ENCODE assay signal across 8 cellular contexts in the genomic region with DNA sequence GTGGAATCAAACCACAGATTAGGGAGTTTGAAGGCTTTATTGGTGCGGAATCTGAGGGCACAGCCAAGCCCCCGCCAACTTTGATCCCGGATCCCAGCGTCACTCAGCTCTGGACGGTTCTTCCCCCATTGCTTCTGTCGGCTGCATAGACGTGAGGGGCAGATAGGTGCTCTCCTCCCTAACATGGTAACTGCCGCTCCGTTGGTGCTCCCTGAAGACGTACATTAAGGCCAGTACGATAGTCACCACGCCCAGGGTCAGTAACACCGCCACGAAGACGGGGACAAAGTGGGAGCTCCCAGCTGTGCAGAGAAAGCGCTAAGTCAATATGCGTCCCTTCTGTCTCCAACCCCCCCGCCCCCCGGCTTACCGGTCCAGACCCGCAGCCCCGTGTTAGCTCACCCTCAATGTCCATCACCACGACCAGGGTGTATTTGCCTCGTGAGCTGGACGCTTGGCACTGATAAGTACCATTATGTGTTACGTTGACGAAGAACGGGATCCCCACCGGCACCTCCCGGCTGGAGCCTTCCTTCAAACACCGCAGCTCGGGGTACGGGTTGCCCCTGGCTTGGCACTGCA. TPM values are rescaled to one million over a fixed set of nuclear protein-coding genes. Genes with fewer than 3 reads are reported as not detected.
DNase-seq lines count a peak whose midpoint lies in the region; ATAC-seq, FAIRE-seq and TF ChIP-seq lines count a peak whose summit lies in the region.

No MANE protein-coding gene starts in this region.

- H3K36me3 ChIP-seq in Panc1 (ENCODE audit: control insufficient read depth, insufficient read depth, low read length) (peaks cover 7% of the 10 kb centered on the region), trophoblast cell (ENCODE audit: control insufficient read depth in 1 of 2, insufficient read depth in 2 of 2, low read length in 2 of 2) (peaks cover 18 to 20% of the 10 kb centered on the region in 2 experiments)

- H3K23ac ChIP-seq in trophoblast cell (ENCODE audit: low read length), result no peak overlapping the region

- H3K27ac ChIP-seq in Panc1 (ENCODE audit: low read length) (peak overlapping the region; percentile 73), trophoblast cell (ENCODE audit: low read depth, low read length) (no peak overlapping the region)

- FAIRE-seq in frontal cortex (lab: Jason Lieb, UNC), result no peak

- no peak for TF ChIP-seq CTCF in Panc1 (IDR thresholded peaks at IDR 0.05)

- intact Hi-C loops in Panc1 (cut with micrococcal nuclease; ENCODE audit: unreplicated experiment), result no loop called here

- no CpG with 5 or more reads among the region's 33 CpGs for WGBS in trophoblast cell (ENCODE audit: extremely low coverage, insufficient coverage, insufficient read length)

- H4K12ac ChIP-seq in trophoblast cell (ENCODE audit: low read depth, low read length), result no peak overlapping the region

- DNase-seq in NCI-H1105 (lab: John Stamatoyannopoulos, UW), result peak; percentile 11
- DNase-seq in NCI-H1105 treated with DMSO at 0.1 percent for 48 hours (lab: John Stamatoyannopoulos, UW), result no peak
- DNase-seq in Panc1 (ENCODE audit: low read depth, low spot score), result no peak
- peak in 1 of 2 donors; percentile 22 for DNase-seq in trophoblast cell
- no peak for DNase-seq in occipital lobe (lab: John Stamatoyannopoulos, UW)
- DNase-seq in frontal cortex (ENCODE audit: low spot score in 2 of 2), result no peak
- no peak for DNase-seq in COR-L47 (lab: John Stamatoyannopoulos, UW)

- no peaks in the 10 kb centered on the region for H3K9me3 ChIP-seq in Panc1 (ENCODE audit: control insufficient read depth, insufficient read depth, low read depth, low read length)
- H3K9me3 ChIP-seq in trophoblast cell (ENCODE audit: insufficient read depth, low read depth, low read length), result no peaks in the 10 kb centered on the region

- no peak overlapping the region for H2AK5ac ChIP-seq in trophoblast cell (ENCODE audit: low read length)

- peak overlapping the region; percentile 69 for H4K8ac ChIP-seq in trophoblast cell (ENCODE audit: low read depth, low read length)

- in situ Hi-C loops in Panc1 (cut with HindIII; ENCODE audit: low pct_unique_long_range_greater_than_20kb, low sequenced_read_pairs), result no loop called here

- CTCF ChIA-PET in Panc1 (lab: Charles Lee), result interaction anchor here (0.6 to 2.3 kb wide), 4 partner anchors 55 to 525 kb away, joined by 3 to 8 read pairs (median 5); partner anchors contain the start of gene ICAM1

- peak overlapping the region; percentile 11 for H4K91ac ChIP-seq in trophoblast cell (ENCODE audit: low read depth, low read length)

- ATAC-seq in Panc1 (peak; percentile 29), esophagus mucosa (peak; percentile 11)

- peak overlapping the region; percentile 94 for H3K4me2 ChIP-seq in trophoblast cell (ENCODE audit: low read length)

- no peak overlapping the region for H2BK12ac ChIP-seq in trophoblast cell (ENCODE audit: low read length)

- no peak overlapping the region for H2BK5ac ChIP-seq in trophoblast cell (ENCODE audit: low read depth, low read length, poor library complexity)

- H3K27me3 ChIP-seq in Panc1 (ENCODE audit: control insufficient read depth, insufficient read depth, low read length) (no peaks in the 10 kb centered on the region), trophoblast cell (ENCODE audit: insufficient read depth, low read length) (no peaks in the 10 kb centered on the region)

- H3K4ac ChIP-seq in trophoblast cell (ENCODE audit: low read depth, low read length), result peak overlapping the region; percentile 5

- peak overlapping the region; percentile 78 to 86 for H3K4me3 ChIP-seq in Panc1 (ENCODE audit: low read depth in 2 of 2, low read length in 2 of 2)
- H3K4me3 ChIP-seq in trophoblast cell (ENCODE audit: low read depth, low read length), result peak overlapping the region; percentile 70

- H3K9ac ChIP-seq in trophoblast cell (ENCODE audit: low read length), result peak overlapping the region; percentile 59

- no peak overlapping the region for H2BK120ac ChIP-seq in trophoblast cell (ENCODE audit: insufficient read depth, low read length, poor library complexity)

- H2AFZ ChIP-seq in trophoblast cell (ENCODE audit: insufficient read depth, low read length, poor library complexity), result peak overlapping the region; percentile 69

- H3K4me1 ChIP-seq in Panc1 (ENCODE audit: control insufficient read depth, insufficient read depth, low read length) (peaks cover 10% of the 10 kb centered on the region), trophoblast cell (ENCODE audit: control insufficient read depth in 1 of 2, insufficient read depth in 2 of 2, low read length in 2 of 2) (peaks cover 18 to 20% of the 10 kb centered on the region in 2 experiments)

- peaks cover 6% of the 10 kb centered on the region for H3K79me1 ChIP-seq in trophoblast cell (ENCODE audit: low read length)

- H3K14ac ChIP-seq in trophoblast cell (ENCODE audit: low read length), result peak overlapping the region; percentile 59

- POLR2A ChIA-PET in Panc1 (lab: Charles Lee), result interaction anchor here (0.6 to 1.5 kb wide), 3 partner anchors 47 to 63 kb away, joined by 3 to 13 read pairs (median 3); partner anchors contain the start of genes ICAM1 and TYK2

- H3K79me2 ChIP-seq in trophoblast cell (ENCODE audit: control insufficient read depth, insufficient read depth, low read length, poor library complexity), result peaks cover 11% of the 10 kb centered on the region

- BruUV-seq in Panc1 (replicated peaks; lab: Mats Ljungman, UMichigan), result TSS peak; percentile 84

- peak overlapping the region; percentile 27 for H3K18ac ChIP-seq in trophoblast cell (ENCODE audit: low read length)

RNA-seq across cellular contexts. Expression of gene RAVER1, which starts 0.5 kb away (rescaled TPM):
- total RNA-seq in Panc1 (2021; ENCODE audit: unreplicated experiment) (55.6 TPM), esophagus mucosa (19.6 TPM), occipital lobe (3.0 TPM), frontal cortex (2.4 TPM)
- polyA plus RNA-seq in Panc1 (2012; ENCODE audit: insufficient read length), result 65.2 TPM
- 32.5 and 33.1 TPM in 2 replicates for polyA plus RNA-seq in trophoblast cell (2013)

RNA-seq across cellular contexts. Expression of gene ICAM3, which starts 5.6 kb away (rescaled TPM):
- total RNA-seq in Panc1 (2021; ENCODE audit: unreplicated experiment) (10.5 TPM), esophagus mucosa (7.6 TPM), occipital lobe (0.94 TPM), frontal cortex (0.82 TPM)
- polyA plus RNA-seq in Panc1 (2012; ENCODE audit: insufficient read length), result 17.8 TPM
- 6.5 and 6.9 TPM in 2 replicates for polyA plus RNA-seq in trophoblast cell (2013)

RNA-seq across cellular contexts. Expression of gene FDX2, which starts 18.0 kb away (rescaled TPM):
- total RNA-seq in Panc1 (2021; ENCODE audit: unreplicated experiment) (25.5 TPM), esophagus mucosa (11.3 TPM), occipital lobe (14.7 TPM), frontal cortex (11.4 TPM)
- polyA plus RNA-seq in Panc1 (2012; ENCODE audit: insufficient read length), result 33.6 TPM
- 11.9 and 12.2 TPM in 2 replicates for polyA plus RNA-seq in trophoblast cell (2013)

RNA-seq across cellular contexts. Expression of gene ZGLP1, which starts 24.2 kb away (rescaled TPM):
- 1.3 TPM for total RNA-seq in Panc1 (2021; ENCODE audit: unreplicated experiment)
- polyA plus RNA-seq in Panc1 (2012; ENCODE audit: insufficient read length), result 1.3 TPM
- 1.0 TPM for total RNA-seq in esophagus mucosa
- polyA plus RNA-seq in trophoblast cell (2013), result 1.8 and 1.9 TPM in 2 replicates
- 1.6 TPM for total RNA-seq in occipital lobe
- total RNA-seq in frontal cortex, result 1.6 TPM

RNA-seq across cellular contexts. Expression of gene ICAM5, which starts 44.1 kb away (rescaled TPM):
- total RNA-seq in Panc1 (2021; ENCODE audit: unreplicated experiment) (19.5 TPM), esophagus mucosa (1.3 TPM), occipital lobe (3.3 TPM), frontal cortex (6.1 TPM)
- polyA plus RNA-seq in Panc1 (2012; ENCODE audit: insufficient read length), result 20.4 TPM
- 0.15 and 0.17 TPM in 2 replicates for polyA plus RNA-seq in trophoblast cell (2013)
